ENCODE assay signal across 16 cellular contexts in genomic region chr1:79945391-79945790, GRCh38.
DNase-seq lines count a peak whose midpoint lies in the region; ATAC-seq and TF ChIP-seq lines count a peak whose summit lies in the region.
"Had no signal": no experiment of that assay in that cellular context is flagged by ENCODE, and none has a peak within 500 bp of the region (broad histone marks: within the 10 kb centered on the region; RNA-seq: fewer than 3 reads in every experiment).

No MANE protein-coding gene starts in this region.

- ATAC-seq in PC-3: no peak
- ATAC-seq: A549 had no signal

- H3K9ac ChIP-seq in GM23248 (no peak overlapping the region), PC-3 (ENCODE audit: low read length) (no peak overlapping the region)
- H3K9ac ChIP-seq: BLaER1 had no signal

- no peak overlapping the region for H3K4me3 Mint-ChIP-seq in activated T-helper 1 cell treated with anti-CD3 and anti-CD28 coated beads, Interleukin-12 subunit alpha, Interleukin-12 subunit beta, Interleukin-2, Interleukin-4 antibody, amounts not matched to agents 30 ng/mL and 10 ng/mL and 1 ng/mL, durations not matched to agents 14 hours and 24 hours and 36 hours
- H3K4me3 Mint-ChIP-seq: CD8-positive, alpha-beta memory T cell; IgD-negative memory B cell had no signal

- H3K27ac ChIP-seq in GM23248: no peak overlapping the region
- no peak overlapping the region for H3K27ac ChIP-seq in PC-3 (ENCODE audit: low read length)
- H3K27ac ChIP-seq: A549, BLaER1 had no signal

- H3K9me3 ChIP-seq in GM23248 (ENCODE audit: low read depth) (no peaks in the 10 kb centered on the region), PC-3 (ENCODE audit: low read length) (no peaks in the 10 kb centered on the region)
- H3K9me3 ChIP-seq: A549, BLaER1, Caco-2 had no signal

- H3F3A ChIP-seq in GM23248 (ENCODE audit: insufficient read depth) (no peaks in the 10 kb centered on the region), PC-3 (ENCODE audit: low read length, unreplicated experiment) (no peaks in the 10 kb centered on the region)

- H3K9me2 ChIP-seq in GM23248 (ENCODE audit: insufficient read depth) (no peaks in the 10 kb centered on the region), PC-3 (replicated peaks; ENCODE audit: low read length) (no peaks in the 10 kb centered on the region)

- H3K4me1 Mint-ChIP-seq in activated T-helper 1 cell treated with anti-CD3 and anti-CD28 coated beads, Interleukin-12 subunit alpha, Interleukin-12 subunit beta, Interleukin-2, Interleukin-4 antibody, amounts not matched to agents 30 ng/mL and 10 ng/mL and 1 ng/mL, durations not matched to agents 14 hours and 24 hours and 36 hours (ENCODE audit: low read depth): no peaks in the 10 kb centered on the region
- H3K4me1 Mint-ChIP-seq: CD8-positive, alpha-beta memory T cell; IgD-negative memory B cell had no signal

- DNase-seq in GM23248 (peak; percentile 18), PC-3 (peak; percentile 18), fibroblast of gingiva (ENCODE audit: low read depth) (peak; percentile 31), foreskin fibroblast (peak; percentile 59 to 75), GM13976 (ENCODE audit: low spot score) (no peak)
- DNase-seq in activated effector memory CD4-positive, alpha-beta T cell treated with Interleukin-2 at 50 U/mL for 16 hours: no peak
- DNase-seq in activated CD4-positive, alpha-beta T cell treated with anti-CD3 and anti-CD28 coated beads for 1 hour: no peak
- DNase-seq in activated T-helper 1 cell treated with anti-CD3 and anti-CD28 coated beads, Interleukin-12 subunit alpha, Interleukin-12 subunit beta, Interleukin-2, Interleukin-4 antibody, amounts not matched to agents 30 ng/mL and 10 ng/mL and 1 ng/mL, durations not matched to agents 14 hours and 24 hours and 36 hours (ENCODE audit: low spot score): no peak
- DNase-seq: AML-193; Caco-2; CD8-positive, alpha-beta memory T cell; DND-41; H7 had no signal

- no peaks in the 10 kb centered on the region for H3K4me1 ChIP-seq in GM23248 (ENCODE audit: insufficient read depth)
- H3K4me1 ChIP-seq in PC-3 (ENCODE audit: insufficient read depth, low read length): no peaks in the 10 kb centered on the region
- H3K4me1 ChIP-seq: A549, BLaER1, Caco-2 had no signal

- H3K9me3 Mint-ChIP-seq in activated T-helper 1 cell treated with anti-CD3 and anti-CD28 coated beads, Interleukin-12 subunit alpha, Interleukin-12 subunit beta, Interleukin-2, Interleukin-4 antibody, amounts not matched to agents 30 ng/mL and 10 ng/mL and 1 ng/mL, durations not matched to agents 14 hours and 24 hours and 36 hours: peaks cover 12% of the 10 kb centered on the region

- no peaks in the 10 kb centered on the region for H3K36me3 Mint-ChIP-seq in activated T-helper 1 cell treated with anti-CD3 and anti-CD28 coated beads, Interleukin-12 subunit alpha, Interleukin-12 subunit beta, Interleukin-2, Interleukin-4 antibody, amounts not matched to agents 30 ng/mL and 10 ng/mL and 1 ng/mL, durations not matched to agents 14 hours and 24 hours and 36 hours (ENCODE audit: low read depth)
- H3K36me3 Mint-ChIP-seq: CD8-positive, alpha-beta memory T cell; IgD-negative memory B cell had no signal

- intact Hi-C loops in PC-3 (cut with micrococcal nuclease): no loop called here
- intact Hi-C loops in activated T-helper 1 cell treated with anti-CD3 and anti-CD28 coated beads, Interleukin-12 subunit alpha, Interleukin-12 subunit beta, Interleukin-2, Interleukin-4 antibody, amounts not matched to agents 30 ng/mL and 10 ng/mL and 1 ng/mL, durations not matched to agents 14 hours and 24 hours and 36 hours (cut with micrococcal nuclease): no loop called here

- BruUV-seq in PC-3 (replicated peaks; lab: Mats Ljungman, UMichigan): no TSS peak

- POLR2A ChIA-PET in PC-3 (lab: Charles Lee; ENCODE audit: unreplicated experiment): no interaction called here

- H3K79me2 ChIP-seq in GM23248 (ENCODE audit: insufficient read depth) (no peaks in the 10 kb centered on the region), PC-3 (ENCODE audit: low read length) (no peaks in the 10 kb centered on the region)

- in situ Hi-C loops in GM23248 (cut with MboI): no loop called here
- in situ Hi-C loops in GM13976 (cut with MboI; ENCODE audit: low sequenced_read_pairs, unreplicated experiment): no loop called here

- H3K4me3 ChIP-seq in GM23248 (no peak overlapping the region), PC-3 (ENCODE audit: low read length) (no peak overlapping the region), foreskin fibroblast (ENCODE audit: low read depth in 1 of 2, low read length in 2 of 2) (no peak overlapping the region)
- H3K4me3 ChIP-seq: A549, BLaER1 had no signal

- TF ChIP-seq CTCF in PC-3 (conservative IDR thresholded peaks at IDR 0.05; ENCODE audit: low read depth, low read length): no peak
- TF ChIP-seq CTCF in foreskin fibroblast (IDR thresholded peaks at IDR 0.05; ENCODE audit: low read depth, low read length): no peak
- TF ChIP-seq CTCF in GM13976 (IDR thresholded peaks at IDR 0.05; ENCODE audit: borderline replicate concordance, control extremely low read depth, extremely low read depth, insufficient read depth, missing control alignments): no peak

- CTCF ChIA-PET in PC-3 (lab: Charles Lee): no interaction called here

- H3K4me2 ChIP-seq in GM23248 (ENCODE audit: unreplicated experiment): no peak overlapping the region
- no peak overlapping the region for H3K4me2 ChIP-seq in PC-3 (ENCODE audit: low read length)
- H3K4me2 ChIP-seq: A549, BLaER1 had no signal

- H3K36me3 ChIP-seq in GM23248 (ENCODE audit: low read depth) (no peaks in the 10 kb centered on the region), PC-3 (ENCODE audit: low read depth, low read length) (no peaks in the 10 kb centered on the region)
- H3K36me3 ChIP-seq: BLaER1 had no signal

- no peak overlapping the region for H3K27ac Mint-ChIP-seq in activated T-helper 1 cell treated with anti-CD3 and anti-CD28 coated beads, Interleukin-12 subunit alpha, Interleukin-12 subunit beta, Interleukin-2, Interleukin-4 antibody, amounts not matched to agents 30 ng/mL and 10 ng/mL and 1 ng/mL, durations not matched to agents 14 hours and 24 hours and 36 hours
- H3K27ac Mint-ChIP-seq: CD8-positive, alpha-beta memory T cell; IgD-negative memory B cell had no signal

- H3K27me3 Mint-ChIP-seq in activated T-helper 1 cell treated with anti-CD3 and anti-CD28 coated beads, Interleukin-12 subunit alpha, Interleukin-12 subunit beta, Interleukin-2, Interleukin-4 antibody, amounts not matched to agents 30 ng/mL and 10 ng/mL and 1 ng/mL, durations not matched to agents 14 hours and 24 hours and 36 hours (ENCODE audit: insufficient read depth): no peaks in the 10 kb centered on the region
- H3K27me3 Mint-ChIP-seq: CD8-positive, alpha-beta memory T cell; IgD-negative memory B cell had no signal

- H4K20me1 ChIP-seq in GM23248 (ENCODE audit: insufficient read depth) (no peaks in the 10 kb centered on the region), PC-3 (ENCODE audit: low read length) (no peaks in the 10 kb centered on the region)
- H4K20me1 ChIP-seq: BLaER1 had no signal

- H3K27me3 ChIP-seq in GM23248 (replicated peaks; ENCODE audit: insufficient read depth): no peaks in the 10 kb centered on the region
- H3K27me3 ChIP-seq in PC-3 (ENCODE audit: low read length): no peaks in the 10 kb centered on the region
- H3K27me3 ChIP-seq: BLaER1 had no signal

- H2AFZ ChIP-seq in GM23248: no peak overlapping the region
- no peak overlapping the region for H2AFZ ChIP-seq in PC-3 (ENCODE audit: low read length)

Comparison
In these comparisons a context has a peak if more than half of its experiments do, and no peak if none do; other contexts are left out.
1. DNase-seq: peak in GM23248 (single experiment), PC-3 (single experiment), fibroblast of gingiva (single experiment) and foreskin fibroblast (2 of 2); none in activated effector memory CD4-positive, alpha-beta T cell treated with Interleukin-2 at 50 U/mL for 16 hours (single experiment), activated CD4-positive, alpha-beta T cell treated with anti-CD3 and anti-CD28 coated beads for 1 hour (single experiment), activated T-helper 1 cell treated with anti-CD3 and anti-CD28 coated beads, Interleukin-12 subunit alpha, Interleukin-12 subunit beta, Interleukin-2, Interleukin-4 antibody, amounts not matched to agents 30 ng/mL and 10 ng/mL and 1 ng/mL, durations not matched to agents 14 hours and 24 hours and 36 hours (single experiment) and GM13976 (single experiment).